9 cellular contexts compared by ENCODE assay signal in genomic region chr16:85126731-85127662, GRCh38. TPM values are rescaled to one million over a fixed set of nuclear protein-coding genes. Genes with fewer than 3 reads are reported as not detected.
DNase-seq lines count a peak whose midpoint lies in the region; ATAC-seq and TF ChIP-seq lines count a peak whose summit lies in the region.
"Had no signal": no experiment of that assay in that cellular context is flagged by ENCODE, and none has a peak within 500 bp of the region (broad histone marks: within the 10 kb centered on the region; RNA-seq: fewer than 3 reads in every experiment).

No MANE protein-coding gene starts in this region.

- whole genome bisulfite sequencing in suprapubic skin: 15% methylated on average over 20 of the region's 22 CpGs

- H3K4me1 ChIP-seq in HUES6 (ENCODE audit: control insufficient read depth, insufficient read depth, low read length) (peaks cover 33% of the 10 kb centered on the region), ascending aorta (peaks cover 19 to 57% of the 10 kb centered on the region in 2 donors), suprapubic skin (peaks cover 47% of the 10 kb centered on the region)

- H3K36me3 ChIP-seq in HUES6 (ENCODE audit: control insufficient read depth, insufficient read depth, low read length) (no peaks in the 10 kb centered on the region), ascending aorta (no peaks in the 10 kb centered on the region), suprapubic skin (no peaks in the 10 kb centered on the region)

- no peak for ATAC-seq in HG02884 (IDR thresholded peaks at IDR 0.05; ENCODE audit: unreplicated experiment)

- peaks cover 4% of the 10 kb centered on the region for H3K9me3 ChIP-seq in HUES6 (ENCODE audit: control insufficient read depth, insufficient read depth, low read depth, low read length)
- H3K9me3 ChIP-seq in ascending aorta: no peaks in the 10 kb centered on the region
- H3K9me3 ChIP-seq in suprapubic skin: no peaks in the 10 kb centered on the region

- H3K27me3 ChIP-seq in HUES6 (ENCODE audit: control insufficient read depth, insufficient read depth, low read length) (no peaks in the 10 kb centered on the region), ascending aorta (no peaks in the 10 kb centered on the region), suprapubic skin (no peaks in the 10 kb centered on the region)

- H3K9ac ChIP-seq in HUES6 (ENCODE audit: low read length): peak overlapping the region; percentile 45

- H3K4me3 ChIP-seq in HUES6 (ENCODE audit: low read depth, low read length) (0 out of 2 replicates have a peak overlapping the region, but pooled peaks have one; percentile 12), ascending aorta (peak overlapping the region in 1 of 2 donors; percentile 9), suprapubic skin (no peak overlapping the region)

- no peak for TF ChIP-seq POLR2A in suprapubic skin (IDR thresholded peaks at IDR 0.05)

- intact Hi-C loops in ascending aorta (cut with DNase I): loop anchor here (5.0 to 10.0 kb wide), 2 partner anchors 110 to 388 kb away; no protein-coding TSS in a partner anchor

- peak overlapping the region; percentile 7; the same call in 1 of the 2 replicates for H3K27ac ChIP-seq in HUES6 (ENCODE audit: low read depth, low read length)
- peak overlapping the region; percentile 88 to 94 for H3K27ac ChIP-seq in ascending aorta
- peak overlapping the region; percentile 36 for H3K27ac ChIP-seq in suprapubic skin

- TF ChIP-seq CTCF in AG09319 (IDR thresholded peaks at IDR 0.05; ENCODE audit: low read depth, low read length): no peak
- no peak for TF ChIP-seq CTCF in ascending aorta (IDR thresholded peaks at IDR 0.05)
- TF ChIP-seq CTCF in suprapubic skin (IDR thresholded peaks at IDR 0.05): no peak
- no peak for TF ChIP-seq CTCF in GM20000 (IDR thresholded peaks at IDR 0.05; ENCODE audit: extremely low read depth, missing control alignments)

- no peak for TF ChIP-seq EP300 in suprapubic skin (IDR thresholded peaks at IDR 0.05)

- DNase-seq in AG09319 (ENCODE audit: extremely low read depth, low read depth): peak; percentile 52
- peak in 1 of 2 donors; percentile 90 for DNase-seq in ascending aorta (ENCODE audit: low spot score in 2 of 2)
- peak; percentile 52 for DNase-seq in medulla oblongata (ENCODE audit: extremely low spot score)
- DNase-seq in suprapubic skin (ENCODE audit: low spot score in 2 of 2): no peak
- no peak for DNase-seq in activated gamma-delta T cell treated with Interleukin-2 at 50 U/mL for 16 hours
- DNase-seq in GM20000 (ENCODE audit: low spot score): no peak

RNA-seq across cellular contexts. Expression of gene CIBAR2, which starts 14.7 kb away (rescaled TPM):
- total RNA-seq in ascending aorta (not detected), suprapubic skin (not detected)
- total RNA-seq: activated naive CD4-positive, alpha-beta T cell treated with anti-CD3 and anti-CD28 coated beads, Interleukin-2, amount 50 U/mL, for 72 hours had no signal

Comparison
In these comparisons a context has a peak if more than half of its experiments do, and no peak if none do; other contexts are left out.
1. DNase-seq: peak in AG09319 (single experiment) and medulla oblongata (single experiment); none in suprapubic skin (0 of 2), activated gamma-delta T cell treated with Interleukin-2 at 50 U/mL for 16 hours (single experiment) and GM20000 (single experiment).
2. H3K27ac ChIP-seq: peak in every context shown above with its lines; median percentile 91 in ascending aorta; 36 in suprapubic skin; 7 in HUES6.